31 cellular contexts compared by ENCODE assay signal in genomic region chr14:30588873-30589272, GRCh38.
"Had no signal": no experiment of that assay in that cellular context is flagged by ENCODE, and none has a peak within 500 bp of the region (broad histone marks: within the 10 kb centered on the region; RNA-seq: fewer than 3 reads in every experiment).

No MANE protein-coding gene starts in this region.

- H3K9me3 ChIP-seq: ascending aorta, gastrocnemius medialis, pancreas, prostate gland, suprapubic skin, tibial artery had no signal

- DNase-seq: activated CD4-positive, alpha-beta T cell treated with anti-CD3 and anti-CD28 coated beads for 4 hours; activated CD4-positive, alpha-beta T cell treated with anti-CD3 and anti-CD28 coated beads, Interleukin-2, amount 50 U/mL, for 4 hours; activated CD4-positive, CD25-positive, alpha-beta regulatory T cell; activated CD8-positive, alpha-beta memory T cell treated with anti-CD3 and anti-CD28 coated beads, Interleukin-2, amount 50 U/mL, for 4 hours; activated naive CD8-positive, alpha-beta T cell treated with anti-CD3 and anti-CD28 coated beads, Interleukin-2, amount 10 ng/mL, durations not matched to agents 7 days and 5 days; activated T-cell treated with anti-CD3 and anti-CD28 coated beads, Interleukin-2, amount 50 U/mL, for 24 hours; brain microvascular endothelial cell; cortex of kidney; effector memory CD8-positive, alpha-beta T cell; erythroblast; gastrocnemius medialis; glutamatergic neuron; left cardiac atrium; left ventricle myocardium superior; naive B cell; nucleus accumbens; pancreas; retina; stimulated activated CD4-positive, alpha-beta T cell treated with anti-CD3 and anti-CD28 coated beads, Interleukin-1b, Interleukin-23, amount 100 ng/mL, for 48 hours; stimulated activated CD4-positive, alpha-beta T cell treated with anti-CD3 and anti-CD28 coated beads, Interleukin-4, amount 100 ng/mL, for 4 hours; stimulated activated CD8-positive, alpha-beta memory T cell treated with anti-CD3 and anti-CD28 coated beads, Interleukin-4, amount 100 ng/mL, for 48 hours; stimulated activated naive CD4-positive, alpha-beta T cell; SW 1271; tibial artery had no signal

- H3K4me2 ChIP-seq: smooth muscle cell had no signal

- H3K27me3 Mint-ChIP-seq: activated naive CD8-positive, alpha-beta T cell treated with anti-CD3 and anti-CD28 coated beads, Interleukin-2, amount 10 ng/mL, durations not matched to agents 7 days and 5 days; activated T-cell treated with anti-CD3 and anti-CD28 coated beads, Interleukin-2, amount 50 U/mL, for 24 hours; effector memory CD8-positive, alpha-beta T cell; naive B cell had no signal

- H3K27ac Mint-ChIP-seq: activated naive CD8-positive, alpha-beta T cell treated with anti-CD3 and anti-CD28 coated beads, Interleukin-2, amount 10 ng/mL, durations not matched to agents 7 days and 5 days; activated T-cell treated with anti-CD3 and anti-CD28 coated beads, Interleukin-2, amount 50 U/mL, for 24 hours; activated T-helper 2 cell treated with anti-CD3 and anti-CD28 coated beads, Interferon-gamma antibody, Interleukin-2, Interleukin-4, amounts not matched to agents 10 μg/mL and 5 μg/mL and 100 μg/mL, durations not matched to agents 14 hours and 24 hours and 36 hours; mesothelial cell of epicardium had no signal

- H3K27ac ChIP-seq: ascending aorta, brain microvascular endothelial cell, gastrocnemius medialis, pancreas, prostate gland, suprapubic skin, tibial artery had no signal

- H3K4me3 Mint-ChIP-seq: activated naive CD8-positive, alpha-beta T cell treated with anti-CD3 and anti-CD28 coated beads, Interleukin-2, amount 10 ng/mL, durations not matched to agents 7 days and 5 days; activated T-cell treated with anti-CD3 and anti-CD28 coated beads, Interleukin-2, amount 50 U/mL, for 24 hours; effector memory CD8-positive, alpha-beta T cell; mesothelial cell of epicardium; naive B cell had no signal

- FAIRE-seq: keratinocyte had no signal

- H3K4me3 ChIP-seq: ascending aorta, gastrocnemius medialis, pancreas, prostate gland, smooth muscle cell, suprapubic skin, tibial artery had no signal

- ATAC-seq: effector memory CD8-positive, alpha-beta T cell; gastrocnemius medialis; left cardiac atrium; left ventricle myocardium superior; pancreas had no signal

- H3K27me3 ChIP-seq: ascending aorta, brain microvascular endothelial cell, gastrocnemius medialis, pancreas, suprapubic skin, tibial artery had no signal

- H3K36me3 ChIP-seq: pancreas, prostate gland had no signal

- H3K4me1 ChIP-seq: ascending aorta, gastrocnemius medialis, pancreas, prostate gland, suprapubic skin, tibial artery had no signal
